ENCODE assay signal across 11 cellular contexts in the genomic region with DNA sequence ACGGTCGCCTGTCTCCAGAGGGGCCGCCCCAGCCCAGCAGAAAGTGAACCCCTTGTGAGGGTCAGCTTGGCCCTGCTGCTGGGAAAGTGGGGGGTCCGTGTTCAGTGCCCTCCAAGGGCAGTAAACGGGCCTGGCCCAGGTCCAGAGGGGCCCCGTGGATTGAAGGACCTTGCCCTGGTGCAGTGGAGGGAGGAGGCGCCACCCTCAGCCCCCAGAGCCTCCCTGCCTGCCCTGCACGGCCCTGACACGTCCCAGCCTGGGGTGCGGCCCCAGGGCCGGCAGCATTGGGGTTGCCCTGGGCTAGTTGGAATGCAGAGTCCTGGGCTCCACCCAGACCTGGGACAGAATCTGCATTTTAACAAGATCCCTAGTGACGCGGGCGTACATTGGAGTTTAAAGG. TPM values are rescaled to one million over a fixed set of nuclear protein-coding genes. Genes with fewer than 3 reads are reported as not detected.
"Had no signal": no experiment of that assay in that cellular context is flagged by ENCODE, and none has a peak within 500 bp of the region (broad histone marks: within the 10 kb centered on the region; RNA-seq: fewer than 3 reads in every experiment).

No MANE protein-coding gene starts in this region.

- H3K9me3 ChIP-seq: HAP-1 had no signal

- H2AFZ ChIP-seq: GM23248 had no signal

- H3K4me3 ChIP-seq: GM23248, HAP-1, K562 had no signal

- DNase-seq: GM23248, GOT3, H7, HFFc6 had no signal

- H3K27ac ChIP-seq: GM23248, HL-60 had no signal

- H3K4me1 ChIP-seq: HAP-1 had no signal

- H3K36me3 ChIP-seq: HAP-1 had no signal

- H3K9ac ChIP-seq: GM23248 had no signal

- ATAC-seq: HCT116, HepG2 had no signal

RNA-seq across cellular contexts. Expression of gene FOXL3, which starts 42.8 kb away (rescaled TPM):
- total RNA-seq: GM23248, H4, H7, HepG2, HFFc6, HT1080, K562 had no signal
- polyA plus RNA-seq: GM23248, HepG2, K562 had no signal

RNA-seq across cellular contexts. Expression of gene FAM20C, which starts 54.8 kb away (rescaled TPM):
- polyA plus RNA-seq: K562 had no signal
